ENCODE assay signal across 16 cellular contexts in the genomic region with DNA sequence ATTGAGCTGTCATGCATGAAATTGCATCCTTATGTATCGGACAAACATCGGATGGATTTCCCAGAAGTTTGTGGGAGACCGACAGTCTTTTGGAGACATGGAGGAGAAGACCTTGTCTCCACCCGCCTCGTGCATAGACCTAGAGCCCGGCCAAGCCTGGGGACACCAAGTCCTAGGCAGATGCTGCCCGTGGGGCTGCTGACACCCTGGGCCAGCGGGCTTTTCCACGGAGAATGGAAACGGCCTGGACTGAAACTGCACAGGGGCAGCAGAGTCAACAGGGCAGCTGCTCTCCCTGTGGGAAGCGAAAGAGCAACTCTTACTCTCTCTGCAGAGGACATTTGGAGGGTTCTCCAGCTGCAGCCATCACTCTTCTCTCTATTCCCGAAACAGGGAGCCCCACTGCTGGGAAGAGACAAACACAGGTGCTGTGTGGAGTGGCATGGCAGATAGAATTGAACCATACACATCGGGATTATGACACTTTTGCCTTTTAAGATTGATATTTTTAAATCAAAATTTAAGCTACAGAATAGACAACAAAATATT.
DNase-seq lines count a peak whose midpoint lies in the region; ATAC-seq and TF ChIP-seq lines count a peak whose summit lies in the region.
"Had no signal": no experiment of that assay in that cellular context is flagged by ENCODE, and none has a peak within 500 bp of the region (broad histone marks: within the 10 kb centered on the region; RNA-seq: fewer than 3 reads in every experiment).

No MANE protein-coding gene starts in this region.

- no peak for TF ChIP-seq POLR2A in heart left ventricle (IDR thresholded peaks at IDR 0.05)

- H3K36me3 Mint-ChIP-seq in CD8-positive, alpha-beta T cell: no peaks in the 10 kb centered on the region
- H3K36me3 Mint-ChIP-seq: activated naive CD8-positive, alpha-beta T cell treated with anti-CD3 and anti-CD28 coated beads for 36 hours; T-cell had no signal

- H3K27me3 Mint-ChIP-seq in CD8-positive, alpha-beta T cell (ENCODE audit: low read depth): no peaks in the 10 kb centered on the region
- H3K27me3 Mint-ChIP-seq: activated naive CD8-positive, alpha-beta T cell treated with anti-CD3 and anti-CD28 coated beads for 36 hours; T-cell had no signal

- no peak overlapping the region for H3K4me3 ChIP-seq in RWPE2 (ENCODE audit: severe bottlenecking)
- H3K4me3 ChIP-seq in heart left ventricle: peak overlapping the region in 8 of 12 donors; percentile 4 to 49 (median 34)
- peak overlapping the region; percentile 61 for H3K4me3 ChIP-seq in thoracic aorta
- H3K4me3 ChIP-seq in CD8-positive, alpha-beta T cell (ENCODE audit: low read depth, low read length): no peak overlapping the region
- H3K4me3 ChIP-seq: colonic mucosa had no signal

- H3K27ac ChIP-seq in RWPE2 (ENCODE audit: poor library complexity, severe bottlenecking) (no peak overlapping the region), heart left ventricle (peak overlapping the region in 1 of 12 donors; percentile 34), thoracic aorta (no peak overlapping the region)
- H3K27ac ChIP-seq in CD8-positive, alpha-beta T cell (ENCODE audit: low read depth, low read length): no peak overlapping the region
- H3K27ac ChIP-seq: 22Rv1, colonic mucosa had no signal

- POLR2A ChIA-PET in CD8-positive, alpha-beta T cell (lab: Charles Lee): no interaction called here

- 0 out of 3 replicates have a peak, but pooled peaks have one; percentile 23 for ATAC-seq in RWPE2 (ENCODE audit: low read depth)
- ATAC-seq in heart left ventricle: peak in 1 of 4 donors; percentile 26
- no peak for ATAC-seq in thoracic aorta (ENCODE audit: insufficient number of reproducible peaks, low FRiP score, low read depth)
- ATAC-seq in omental fat pad (ENCODE audit: low FRiP score): no peak
- ATAC-seq in CD8-positive, alpha-beta T cell: no peak
- no peak for ATAC-seq in HG02642 (IDR thresholded peaks at IDR 0.05; ENCODE audit: poor library complexity, unreplicated experiment)
- ATAC-seq: stimulated activated naive CD8-positive, alpha-beta T cell treated with anti-CD3 and anti-CD28 coated beads, Interleukin-15, Interleukin-2, amounts not matched to agents 100 U/mL and 50 U/mL, for 24 hours; T-cell had no signal

- no peak overlapping the region for H3K4me3 Mint-ChIP-seq in CD8-positive, alpha-beta T cell
- H3K4me3 Mint-ChIP-seq: activated naive CD8-positive, alpha-beta T cell treated with anti-CD3 and anti-CD28 coated beads for 36 hours had no signal

- CTCF ChIA-PET in CD8-positive, alpha-beta T cell (lab: Charles Lee): interaction anchor here (1.1 to 1.2 kb wide), 2 partner anchors 9 to 33 kb away, joined by 3 read pairs; no protein-coding TSS in a partner anchor

- H3K4me1 ChIP-seq in RWPE2 (ENCODE audit: insufficient read depth, poor library complexity, severe bottlenecking) (no peaks in the 10 kb centered on the region), heart left ventricle (peaks cover 0 to 2% (median 0%) of the 10 kb centered on the region in 12 donors), thoracic aorta (ENCODE audit: control insufficient read depth in 1 of 2, low read depth in 2 of 2) (peaks cover 0 to 13% of the 10 kb centered on the region in 2 donors)
- H3K4me1 ChIP-seq in CD8-positive, alpha-beta T cell (ENCODE audit: insufficient read depth, low read length): no peaks in the 10 kb centered on the region
- H3K4me1 ChIP-seq: colonic mucosa had no signal

- peaks cover 8% of the 10 kb centered on the region for H3K4me1 Mint-ChIP-seq in CD8-positive, alpha-beta T cell (ENCODE audit: low read depth)

- H3K27me3 ChIP-seq in RWPE2 (ENCODE audit: insufficient read depth, poor library complexity, severe bottlenecking) (no peaks in the 10 kb centered on the region), heart left ventricle (peaks cover 0 to 8% (median 0%) of the 10 kb centered on the region in 9 donors), thoracic aorta (replicated peaks; ENCODE audit: insufficient read depth) (no peaks in the 10 kb centered on the region)
- no peaks in the 10 kb centered on the region for H3K27me3 ChIP-seq in CD8-positive, alpha-beta T cell (ENCODE audit: insufficient read depth, low read length)
- H3K27me3 ChIP-seq: colonic mucosa had no signal

- no peaks in the 10 kb centered on the region for H3K9me3 ChIP-seq in RWPE2 (ENCODE audit: severe bottlenecking)
- H3K9me3 ChIP-seq in heart left ventricle: no peaks in the 10 kb centered on the region
- H3K9me3 ChIP-seq in thoracic aorta: no peaks in the 10 kb centered on the region
- no peaks in the 10 kb centered on the region for H3K9me3 ChIP-seq in CD8-positive, alpha-beta T cell (ENCODE audit: low read length)
- H3K9me3 ChIP-seq: colonic mucosa had no signal

- 69 to 83% (median 76%) methylated on average over 13 of the region's 13 CpGs for WGBS in heart left ventricle, 4 donors

- H3K36me3 ChIP-seq in RWPE2 (ENCODE audit: low read depth): no peaks in the 10 kb centered on the region
- no peaks in the 10 kb centered on the region for H3K36me3 ChIP-seq in heart left ventricle
- no peaks in the 10 kb centered on the region for H3K36me3 ChIP-seq in thoracic aorta
- H3K36me3 ChIP-seq in CD8-positive, alpha-beta T cell (ENCODE audit: insufficient read depth, low read length): no peaks in the 10 kb centered on the region
- H3K36me3 ChIP-seq: colonic mucosa had no signal

- intact Hi-C loops in heart left ventricle (cut with DNase I): no loop called here
- intact Hi-C loops in CD8-positive, alpha-beta T cell (cut with DNase I, micrococcal nuclease): no loop called here

- DNase-seq in DMS79 treated with DMSO at 0.1 percent for 48 hours (lab: John Stamatoyannopoulos, UW): peak; percentile 16
- DNase-seq in DMS79 (lab: John Stamatoyannopoulos, UW): no peak
- DNase-seq in RWPE2 (ENCODE audit: low spot score): no peak
- no peak for DNase-seq in heart left ventricle
- DNase-seq in thoracic aorta (ENCODE audit: low spot score): no peak
- DNase-seq in omental fat pad (ENCODE audit: low spot score): no peak
- no peak for DNase-seq in CD8-positive, alpha-beta T cell
- DNase-seq: activated naive CD8-positive, alpha-beta T cell treated with anti-CD3 and anti-CD28 coated beads for 36 hours; colonic mucosa; DMS153; foreskin melanocyte; NCI-H748 treated with DMSO at 0.1 percent for 48 hours; stimulated activated naive CD8-positive, alpha-beta T cell treated with anti-CD3 and anti-CD28 coated beads, Interleukin-15, Interleukin-2, amounts not matched to agents 100 U/mL and 50 U/mL, for 24 hours; T-cell had no signal

- no peaks in the 10 kb centered on the region for H3K9me3 Mint-ChIP-seq in CD8-positive, alpha-beta T cell
- H3K9me3 Mint-ChIP-seq: activated naive CD8-positive, alpha-beta T cell treated with anti-CD3 and anti-CD28 coated beads for 36 hours; T-cell had no signal

- H3K27ac Mint-ChIP-seq in CD8-positive, alpha-beta T cell: no peak overlapping the region
- H3K27ac Mint-ChIP-seq: activated naive CD8-positive, alpha-beta T cell treated with anti-CD3 and anti-CD28 coated beads for 36 hours had no signal

- no peak for TF ChIP-seq CTCF in RWPE2 (IDR thresholded peaks at IDR 0.05; ENCODE audit: poor library complexity, severe bottlenecking)
- no peak for TF ChIP-seq CTCF in heart left ventricle (IDR thresholded peaks at IDR 0.05)
- TF ChIP-seq CTCF in thoracic aorta (IDR thresholded peaks at IDR 0.05): no peak
- TF ChIP-seq CTCF in omental fat pad (IDR thresholded peaks at IDR 0.05): no peak
- TF ChIP-seq CTCF in CD8-positive, alpha-beta T cell (IDR thresholded peaks at IDR 0.05): no peak

Comparison
In these comparisons a context has a peak if more than half of its experiments do, and no peak if none do; other contexts are left out.
1. H3K4me3 ChIP-seq: peak in heart left ventricle (8 of 12) and thoracic aorta (single experiment); none in RWPE2 (single experiment) and CD8-positive, alpha-beta T cell (single experiment).